In genomic region chr1:113912594-113913311, GRCh38 we compare ENCODE assay signal across 9 cellular contexts. TPM values are rescaled to one million over a fixed set of nuclear protein-coding genes. Genes with fewer than 3 reads are reported as not detected.
DNase-seq lines count a peak whose midpoint lies in the region; ATAC-seq and TF ChIP-seq lines count a peak whose summit lies in the region.
"Had no signal": no experiment of that assay in that cellular context is flagged by ENCODE, and none has a peak within 500 bp of the region (broad histone marks: within the 10 kb centered on the region; RNA-seq: fewer than 3 reads in every experiment).

No MANE protein-coding gene starts in this region.

- intact Hi-C loops in Right ventricle myocardium inferior (cut with DNase I): loop anchor here (2.0 kb wide), 1 partner anchor 16 kb away; the partner anchor contains the start of gene HIPK1
- intact Hi-C loops in cardiac septum (cut with DNase I): no loop called here

- H3K27me3 Mint-ChIP-seq in activated CD4-positive, alpha-beta memory T cell treated with anti-CD3 and anti-CD28 coated beads, Interleukin-2, amount 10 ng/mL, durations not matched to agents 7 days and 5 days: no peaks in the 10 kb centered on the region

- H3K27me3 ChIP-seq in mucosa of rectum (ENCODE audit: control insufficient read depth in 2 of 2, insufficient read depth in 2 of 2, low read length in 2 of 2): no peaks in the 10 kb centered on the region
- H3K27me3 ChIP-seq: BLaER1 had no signal

- peak; percentile 91 for ATAC-seq in Right ventricle myocardium inferior
- no peak for ATAC-seq in HG03025 (IDR thresholded peaks at IDR 0.05; ENCODE audit: low FRiP score, unreplicated experiment)
- no peak for ATAC-seq in GM21367 (IDR thresholded peaks at IDR 0.05; ENCODE audit: unreplicated experiment)

- H3K4me1 Mint-ChIP-seq in activated CD4-positive, alpha-beta memory T cell treated with anti-CD3 and anti-CD28 coated beads, Interleukin-2, amount 10 ng/mL, durations not matched to agents 7 days and 5 days: peaks cover 28% of the 10 kb centered on the region

- no peak overlapping the region for H3K4me3 ChIP-seq in mucosa of rectum (ENCODE audit: low read length in 2 of 2)
- H3K4me3 ChIP-seq: BLaER1 had no signal

- POLR2A ChIA-PET in activated CD4-positive, alpha-beta memory T cell treated with anti-CD3 and anti-CD28 coated beads, Interleukin-2, amount 10 ng/mL, durations not matched to agents 7 days and 5 days (lab: Charles Lee): interaction anchor here (0.8 to 3.1 kb wide), 3 partner anchors 9 to 18 kb away, joined by 3 to 8 read pairs (median 8); partner anchors contain the start of genes AP4B1, DCLRE1B and HIPK1

- no peak for TF ChIP-seq CTCF in GM10266 (IDR thresholded peaks at IDR 0.05; ENCODE audit: control insufficient read depth, insufficient read depth, low read depth, missing control alignments)

- no peak overlapping the region for H3K4me3 Mint-ChIP-seq in activated CD4-positive, alpha-beta memory T cell treated with anti-CD3 and anti-CD28 coated beads, Interleukin-2, amount 10 ng/mL, durations not matched to agents 7 days and 5 days

- H3K36me3 Mint-ChIP-seq in activated CD4-positive, alpha-beta memory T cell treated with anti-CD3 and anti-CD28 coated beads, Interleukin-2, amount 10 ng/mL, durations not matched to agents 7 days and 5 days (ENCODE audit: low read depth): peaks cover 60% of the 10 kb centered on the region

- peak overlapping the region; percentile 41 to 45 for H3K27ac ChIP-seq in mucosa of rectum (ENCODE audit: low read depth in 2 of 2, low read length in 2 of 2)
- H3K27ac ChIP-seq: BLaER1 had no signal

- H3K4me1 ChIP-seq in mucosa of rectum (ENCODE audit: control insufficient read depth in 2 of 2, insufficient read depth in 2 of 2, low read length in 2 of 2): peaks cover 0 to 4% of the 10 kb centered on the region in 2 donors

- no peak overlapping the region for H3K9ac ChIP-seq in mucosa of rectum (ENCODE audit: low read depth in 1 of 2, low read length in 2 of 2)
- H3K9ac ChIP-seq: BLaER1 had no signal

- H3K27ac Mint-ChIP-seq in activated CD4-positive, alpha-beta memory T cell treated with anti-CD3 and anti-CD28 coated beads, Interleukin-2, amount 10 ng/mL, durations not matched to agents 7 days and 5 days: no peak overlapping the region

- H3K36me3 ChIP-seq in mucosa of rectum (ENCODE audit: control insufficient read depth in 2 of 2, insufficient read depth in 2 of 2, low read length in 2 of 2): peaks cover 7 to 32% of the 10 kb centered on the region in 2 donors

- H3K9me3 Mint-ChIP-seq in activated CD4-positive, alpha-beta memory T cell treated with anti-CD3 and anti-CD28 coated beads, Interleukin-2, amount 10 ng/mL, durations not matched to agents 7 days and 5 days: no peaks in the 10 kb centered on the region

- no peaks in the 10 kb centered on the region for H3K9me3 ChIP-seq in mucosa of rectum (ENCODE audit: control insufficient read depth in 2 of 2, low read length in 2 of 2)
- H3K9me3 ChIP-seq: BLaER1 had no signal

- CTCF ChIA-PET in activated CD4-positive, alpha-beta memory T cell treated with anti-CD3 and anti-CD28 coated beads, Interleukin-2, amount 10 ng/mL, durations not matched to agents 7 days and 5 days (lab: Charles Lee): interaction anchor here (0.6 to 1.4 kb wide), 3 partner anchors 9 to 17 kb away, joined by 3 to 7 read pairs (median 3); partner anchors contain the start of gene HIPK1

- no peak for DNase-seq in Right ventricle myocardium inferior (ENCODE audit: missing footprints)
- no peak for DNase-seq in cardiac septum (ENCODE audit: low spot score)
- peak; percentile 68 for DNase-seq in dermis blood vessel endothelial cell
- no peak for DNase-seq in activated CD4-positive, alpha-beta memory T cell treated with anti-CD3 and anti-CD28 coated beads, Interleukin-2, amount 10 ng/mL, durations not matched to agents 7 days and 5 days
- DNase-seq in GM10266 (ENCODE audit: extremely low spot score): no peak

RNA-seq across cellular contexts. Expression of gene DCLRE1B, which starts 7.6 kb away (rescaled TPM):
- total RNA-seq in Right ventricle myocardium inferior: 2.4 TPM
- 2.1 TPM for total RNA-seq in cardiac septum
- total RNA-seq in dermis blood vessel endothelial cell: 2.4 and 3.3 TPM in 2 replicates
- total RNA-seq in activated CD4-positive, alpha-beta memory T cell treated with anti-CD3 and anti-CD28 coated beads, Interleukin-2, amount 10 ng/mL, durations not matched to agents 7 days and 5 days: 10 to 100 TPM; 13.2 to 14.4 TPM

RNA-seq across cellular contexts. Expression of gene AP4B1, which starts 8.2 kb away (rescaled TPM):
- total RNA-seq in Right ventricle myocardium inferior (12.2 TPM), cardiac septum (12.6 TPM), dermis blood vessel endothelial cell (26.7 and 38.3 TPM in 2 replicates)
- 10 to 100 TPM; 53.7 to 56.7 TPM for total RNA-seq in activated CD4-positive, alpha-beta memory T cell treated with anti-CD3 and anti-CD28 coated beads, Interleukin-2, amount 10 ng/mL, durations not matched to agents 7 days and 5 days

RNA-seq across cellular contexts. Expression of gene HIPK1, which starts 16.4 kb away (rescaled TPM):
- total RNA-seq in Right ventricle myocardium inferior (50.3 TPM), cardiac septum (63.5 TPM), dermis blood vessel endothelial cell (36.8 and 50.4 TPM in 2 replicates)
- total RNA-seq in activated CD4-positive, alpha-beta memory T cell treated with anti-CD3 and anti-CD28 coated beads, Interleukin-2, amount 10 ng/mL, durations not matched to agents 7 days and 5 days: 10 to 100 TPM; 89.5 to 92.5 TPM

RNA-seq across cellular contexts. Expression of gene BCL2L15, which starts 25.4 kb away (rescaled TPM):
- total RNA-seq in Right ventricle myocardium inferior: not detected
- total RNA-seq in cardiac septum: not detected
- total RNA-seq in dermis blood vessel endothelial cell: 0.17 and 0.37 TPM in 2 replicates
- total RNA-seq in activated CD4-positive, alpha-beta memory T cell treated with anti-CD3 and anti-CD28 coated beads, Interleukin-2, amount 10 ng/mL, durations not matched to agents 7 days and 5 days: 1 to 10 TPM; 1.6 to 2.9 TPM

RNA-seq across cellular contexts. Expression of gene PTPN22, which starts 41.2 kb away (rescaled TPM):
- total RNA-seq in Right ventricle myocardium inferior (0.43 TPM), cardiac septum (0.70 TPM), dermis blood vessel endothelial cell (not detected in 2 replicates)
- total RNA-seq in activated CD4-positive, alpha-beta memory T cell treated with anti-CD3 and anti-CD28 coated beads, Interleukin-2, amount 10 ng/mL, durations not matched to agents 7 days and 5 days: 10 to 100 TPM; 79.4 to 81.1 TPM
